Comparison of ENCODE assay signal across 16 cellular contexts in genomic region chr4:74424111-74424510, GRCh38. TPM values are rescaled to one million over a fixed set of nuclear protein-coding genes. Genes with fewer than 3 reads are reported as not detected.
A peak's percentile ranks its signal among the peaks of the same experiment; 100 is the strongest.
DNase-seq lines count a peak whose midpoint lies in the region; ATAC-seq, FAIRE-seq and TF ChIP-seq lines count a peak whose summit lies in the region.
"Had no signal": no experiment of that assay in that cellular context is flagged by ENCODE, and none has a peak within 500 bp of the region (broad histone marks: within the 10 kb centered on the region; RNA-seq: fewer than 3 reads in every experiment).

No MANE protein-coding gene starts in this region.

- no peaks in the 10 kb centered on the region for H4K20me1 ChIP-seq in astrocyte (ENCODE audit: insufficient read depth, low read length)
- H4K20me1 ChIP-seq: BLaER1 had no signal

- DNase-seq in astrocyte (ENCODE audit: low read depth) (no peak), pancreas (no peak), NCI-H1048 (lab: John Stamatoyannopoulos, UW) (no peak), immature natural killer cell (no peak)
- DNase-seq in activated CD4-positive, alpha-beta memory T cell treated with anti-CD3 and anti-CD28 coated beads, Interleukin-2, amount 10 ng/mL, durations not matched to agents 7 days and 5 days, result no peak
- DNase-seq: 8988T; AML-193; CD8-positive, alpha-beta memory T cell; DMS53; GF-D8; HCEC 1CT had no signal

- H3K36me3 Mint-ChIP-seq in astrocyte (ENCODE audit: low read depth, unreplicated experiment) (no peaks in the 10 kb centered on the region), immature natural killer cell (no peaks in the 10 kb centered on the region)
- no peaks in the 10 kb centered on the region for H3K36me3 Mint-ChIP-seq in activated CD4-positive, alpha-beta memory T cell treated with anti-CD3 and anti-CD28 coated beads, Interleukin-2, amount 10 ng/mL, durations not matched to agents 7 days and 5 days (ENCODE audit: low read depth)
- H3K36me3 Mint-ChIP-seq: CD8-positive, alpha-beta memory T cell had no signal

- FAIRE-seq in astrocyte (lab: Jason Lieb, UNC) (peak; percentile 67), pancreas (lab: Jason Lieb, UNC) (peak; percentile 26)

- no peaks in the 10 kb centered on the region for H3K9me3 ChIP-seq in astrocyte (ENCODE audit: insufficient read depth, low read depth, low read length)
- no peaks in the 10 kb centered on the region for H3K9me3 ChIP-seq in pancreas
- H3K9me3 ChIP-seq: BLaER1 had no signal

- POLR2A ChIA-PET in activated CD4-positive, alpha-beta memory T cell treated with anti-CD3 and anti-CD28 coated beads, Interleukin-2, amount 10 ng/mL, durations not matched to agents 7 days and 5 days (lab: Charles Lee), result no interaction called here

- H3K4me1 ChIP-seq in astrocyte (ENCODE audit: insufficient read depth, low read length) (no peaks in the 10 kb centered on the region), pancreas (no peaks in the 10 kb centered on the region)
- H3K4me1 ChIP-seq: BLaER1 had no signal

- H3K4me2 ChIP-seq in astrocyte (ENCODE audit: low read length), result no peak overlapping the region
- H3K4me2 ChIP-seq: BLaER1 had no signal

- intact Hi-C loops in pancreas (cut with DNase I), result no loop called here

- no peaks in the 10 kb centered on the region for H3K27me3 ChIP-seq in astrocyte (ENCODE audit: insufficient read depth, low read length)
- no peaks in the 10 kb centered on the region for H3K27me3 ChIP-seq in pancreas
- H3K27me3 ChIP-seq: BLaER1 had no signal

- H3K9me3 Mint-ChIP-seq in astrocyte (ENCODE audit: unreplicated experiment), result no peaks in the 10 kb centered on the region
- no peaks in the 10 kb centered on the region for H3K9me3 Mint-ChIP-seq in activated CD4-positive, alpha-beta memory T cell treated with anti-CD3 and anti-CD28 coated beads, Interleukin-2, amount 10 ng/mL, durations not matched to agents 7 days and 5 days
- H3K9me3 Mint-ChIP-seq in immature natural killer cell, result no peaks in the 10 kb centered on the region
- H3K9me3 Mint-ChIP-seq: CD8-positive, alpha-beta memory T cell had no signal

- H3K36me3 ChIP-seq in astrocyte (ENCODE audit: insufficient read depth, low read length) (no peaks in the 10 kb centered on the region), pancreas (no peaks in the 10 kb centered on the region)
- H3K36me3 ChIP-seq: BLaER1 had no signal

- no peak overlapping the region for H2AFZ ChIP-seq in astrocyte (ENCODE audit: low read depth, low read length)

- TF ChIP-seq CTCF in astrocyte (IDR thresholded peaks at IDR 0.05; ENCODE audit: insufficient read depth, low read depth, low read length) (no peak), pancreas (IDR thresholded peaks at IDR 0.05) (no peak)

- no peak overlapping the region for H3K27ac Mint-ChIP-seq in astrocyte (ENCODE audit: unreplicated experiment)
- H3K27ac Mint-ChIP-seq in activated CD4-positive, alpha-beta memory T cell treated with anti-CD3 and anti-CD28 coated beads, Interleukin-2, amount 10 ng/mL, durations not matched to agents 7 days and 5 days, result no peak overlapping the region
- no peak overlapping the region for H3K27ac Mint-ChIP-seq in immature natural killer cell
- H3K27ac Mint-ChIP-seq: CD8-positive, alpha-beta memory T cell had no signal

- CTCF ChIA-PET in activated CD4-positive, alpha-beta memory T cell treated with anti-CD3 and anti-CD28 coated beads, Interleukin-2, amount 10 ng/mL, durations not matched to agents 7 days and 5 days (lab: Charles Lee), result no interaction called here

- no peak overlapping the region for H3K4me3 Mint-ChIP-seq in astrocyte (ENCODE audit: unreplicated experiment)
- H3K4me3 Mint-ChIP-seq in activated CD4-positive, alpha-beta memory T cell treated with anti-CD3 and anti-CD28 coated beads, Interleukin-2, amount 10 ng/mL, durations not matched to agents 7 days and 5 days, result no peak overlapping the region
- no peak overlapping the region for H3K4me3 Mint-ChIP-seq in immature natural killer cell
- H3K4me3 Mint-ChIP-seq: CD8-positive, alpha-beta memory T cell had no signal

- no peak overlapping the region for H3K9ac ChIP-seq in astrocyte (ENCODE audit: low read length)
- H3K9ac ChIP-seq: BLaER1 had no signal

- ATAC-seq in GM18867 (IDR thresholded peaks at IDR 0.05; ENCODE audit: unreplicated experiment) (peak; percentile 55), HG03280 (IDR thresholded peaks at IDR 0.05; ENCODE audit: unreplicated experiment) (peak; percentile 62), pancreas (no peak)

- H3K4me1 Mint-ChIP-seq in astrocyte (ENCODE audit: low read depth, unreplicated experiment) (peaks cover 13% of the 10 kb centered on the region), immature natural killer cell (peaks cover 13 to 14% of the 10 kb centered on the region in 2 donors)
- peaks cover 8% of the 10 kb centered on the region for H3K4me1 Mint-ChIP-seq in activated CD4-positive, alpha-beta memory T cell treated with anti-CD3 and anti-CD28 coated beads, Interleukin-2, amount 10 ng/mL, durations not matched to agents 7 days and 5 days
- H3K4me1 Mint-ChIP-seq: CD8-positive, alpha-beta memory T cell had no signal

- no peaks in the 10 kb centered on the region for H3K27me3 Mint-ChIP-seq in astrocyte (ENCODE audit: low read depth, unreplicated experiment)
- H3K27me3 Mint-ChIP-seq in activated CD4-positive, alpha-beta memory T cell treated with anti-CD3 and anti-CD28 coated beads, Interleukin-2, amount 10 ng/mL, durations not matched to agents 7 days and 5 days, result peaks cover 5% of the 10 kb centered on the region
- H3K27me3 Mint-ChIP-seq in immature natural killer cell (ENCODE audit: low read depth in 3 of 3), result peaks cover 0 to 1% (median 0%) of the 10 kb centered on the region in 3 donors

- WGBS in pancreas, 2 donors, result 90 to 94% methylated on average over 2 of the region's 2 CpGs

- no peak overlapping the region for H3K27ac ChIP-seq in astrocyte (ENCODE audit: low read depth, low read length)
- no peak overlapping the region for H3K27ac ChIP-seq in pancreas
- H3K27ac ChIP-seq: BLaER1 had no signal

- H3K4me3 ChIP-seq in astrocyte (ENCODE audit: insufficient read depth, low read depth, low read length) (no peak overlapping the region), pancreas (no peak overlapping the region)
- H3K4me3 ChIP-seq: BLaER1 had no signal

- H3K79me2 ChIP-seq in astrocyte (ENCODE audit: insufficient read depth, low read length), result no peaks in the 10 kb centered on the region

RNA-seq across cellular contexts. Expression of gene AREG, which starts 20.8 kb away (rescaled TPM):
- 0.79 and 1.5 TPM in 2 replicates for total RNA-seq in astrocyte
- 1 to 10 TPM in 1 of 6 donors, under 1 TPM in 5; 0.12 to 1.4 (median 0.52) TPM for total RNA-seq in pancreas
- under 1 TPM; 0.23 to 0.82 TPM for polyA plus RNA-seq in pancreas
- total RNA-seq in activated CD4-positive, alpha-beta memory T cell treated with anti-CD3 and anti-CD28 coated beads, Interleukin-2, amount 10 ng/mL, durations not matched to agents 7 days and 5 days, result under 1 TPM; 0.25 to 0.90 TPM
- 10 to 100 TPM; 17.7 to 38.8 (median 28.8) TPM for polyA plus RNA-seq in immature natural killer cell

RNA-seq across cellular contexts. Expression of gene EREG, which starts 59.2 kb away (rescaled TPM):
- total RNA-seq in astrocyte (0.14 and 0.30 TPM in 2 replicates), pancreas (under 1 TPM in 3 of 6 donors, not detected in 3; 0.06 to 0.09 (median 0.09) TPM)
- polyA plus RNA-seq in pancreas (not detected), immature natural killer cell (not detected)
- total RNA-seq in activated CD4-positive, alpha-beta memory T cell treated with anti-CD3 and anti-CD28 coated beads, Interleukin-2, amount 10 ng/mL, durations not matched to agents 7 days and 5 days, result not detected
- total RNA-seq: CD8-positive, alpha-beta memory T cell; H4; HT1080 had no signal
- polyA plus RNA-seq: CD8-positive, alpha-beta memory T cell had no signal

Comparison
In these comparisons a context has a peak if more than half of its experiments do, and no peak if none do; other contexts are left out.
1. ATAC-seq: peak in GM18867 (single experiment) and HG03280 (single experiment); none in pancreas (0 of 4).